26 cellular contexts compared by ENCODE assay signal in the genomic region with DNA sequence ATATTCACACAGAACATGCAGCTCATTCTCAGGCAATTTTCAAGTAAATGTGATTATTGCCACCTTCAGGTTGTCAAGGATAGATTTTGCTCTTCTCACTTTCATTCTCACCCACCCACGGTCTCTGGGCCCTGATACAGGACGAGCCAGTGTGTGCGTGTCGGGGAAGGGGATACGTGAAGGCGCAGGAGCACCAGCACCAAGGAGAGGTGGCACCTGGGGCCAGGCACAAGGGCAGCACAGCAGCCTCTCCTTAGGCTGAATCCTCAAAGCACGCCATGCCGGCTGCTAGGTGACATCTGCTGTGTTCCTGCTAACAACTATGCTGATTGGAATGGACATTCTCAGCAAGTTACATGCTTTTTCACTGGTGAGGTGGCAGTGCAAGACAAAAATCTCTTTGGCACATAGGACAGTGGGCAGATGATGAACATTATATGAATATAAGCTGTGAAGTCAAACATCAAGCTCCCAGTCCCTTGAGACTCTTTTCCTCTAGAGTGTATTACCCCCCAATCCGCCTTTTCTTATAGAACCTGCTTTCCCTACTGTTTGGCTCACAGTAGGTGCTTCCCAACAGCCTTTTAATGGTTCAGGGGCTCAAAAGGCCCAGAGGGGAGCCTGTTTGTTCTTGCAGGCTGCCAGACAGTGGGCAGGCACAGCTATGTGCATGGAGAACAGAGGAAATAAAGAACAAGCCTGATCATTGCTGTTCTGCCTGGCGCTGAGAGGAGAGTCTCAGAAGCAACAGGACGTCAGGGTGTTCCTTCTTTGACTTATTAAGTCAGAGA. TPM values are rescaled to one million over a fixed set of nuclear protein-coding genes. Genes with fewer than 3 reads are reported as not detected.
"Had no signal": no experiment of that assay in that cellular context is flagged by ENCODE, and none has a peak within 500 bp of the region (broad histone marks: within the 10 kb centered on the region; RNA-seq: fewer than 3 reads in every experiment).

No MANE protein-coding gene starts in this region.

- H3K9me3 Mint-ChIP-seq: activated naive CD4-positive, alpha-beta T cell treated with anti-CD3 and anti-CD28 coated beads, Interleukin-2, amount 50 U/mL, for 24 hours; activated T-helper 1 cell treated with anti-CD3 and anti-CD28 coated beads, Interleukin-12 subunit alpha, Interleukin-12 subunit beta, Interleukin-2, Interleukin-4 antibody, amounts not matched to agents 30 ng/mL and 10 ng/mL and 1 ng/mL, durations not matched to agents 14 hours and 24 hours and 36 hours; central memory CD8-positive, alpha-beta T cell; effector memory CD8-positive, alpha-beta T cell; naive thymus-derived CD8-positive, alpha-beta T cell; stimulated activated naive B cell treated with anti-CD40 and anti-IgM and Interleukin-4, amounts not matched to agents 10 μg/mL and 1 μg/mL and 100 μg/mL, for 72 hours had no signal

- H3K27ac Mint-ChIP-seq: activated CD8-positive, alpha-beta T cell treated with anti-CD3 and anti-CD28 coated beads, Interleukin-2, amount 10 ng/mL, durations not matched to agents 7 days and 5 days; activated naive CD4-positive, alpha-beta T cell treated with anti-CD3 and anti-CD28 coated beads, Interleukin-2, amount 50 U/mL, for 24 hours; activated T-helper 1 cell treated with anti-CD3 and anti-CD28 coated beads, Interleukin-12 subunit alpha, Interleukin-12 subunit beta, Interleukin-2, Interleukin-4 antibody, amounts not matched to agents 30 ng/mL and 10 ng/mL and 1 ng/mL, durations not matched to agents 14 hours and 24 hours and 36 hours; effector memory CD8-positive, alpha-beta T cell; naive thymus-derived CD8-positive, alpha-beta T cell; progenitor cell of endocrine pancreas; stimulated activated naive B cell treated with anti-CD40 and anti-IgM and Interleukin-4, amounts not matched to agents 10 μg/mL and 1 μg/mL and 100 μg/mL, for 72 hours had no signal

- H3K9me3 ChIP-seq: body of pancreas, esophagus squamous epithelium, gastrocnemius medialis, heart left ventricle, lower lobe of right lung, testis, upper lobe of left lung had no signal

- H3K36me3 Mint-ChIP-seq: activated naive CD4-positive, alpha-beta T cell treated with anti-CD3 and anti-CD28 coated beads, Interleukin-2, amount 50 U/mL, for 24 hours; naive thymus-derived CD8-positive, alpha-beta T cell; stimulated activated naive B cell treated with anti-CD40 and anti-IgM and Interleukin-4, amounts not matched to agents 10 μg/mL and 1 μg/mL and 100 μg/mL, for 72 hours had no signal

- H3K27ac ChIP-seq: body of pancreas, dorsolateral prefrontal cortex, esophagus squamous epithelium, gastrocnemius medialis, heart left ventricle, lower lobe of right lung, testis, upper lobe of left lung, VCaP had no signal

- H3K4me3 Mint-ChIP-seq: activated CD8-positive, alpha-beta T cell treated with anti-CD3 and anti-CD28 coated beads, Interleukin-2, amount 10 ng/mL, durations not matched to agents 7 days and 5 days; activated naive CD4-positive, alpha-beta T cell treated with anti-CD3 and anti-CD28 coated beads, Interleukin-2, amount 50 U/mL, for 24 hours; activated T-helper 1 cell treated with anti-CD3 and anti-CD28 coated beads, Interleukin-12 subunit alpha, Interleukin-12 subunit beta, Interleukin-2, Interleukin-4 antibody, amounts not matched to agents 30 ng/mL and 10 ng/mL and 1 ng/mL, durations not matched to agents 14 hours and 24 hours and 36 hours; central memory CD8-positive, alpha-beta T cell; effector memory CD8-positive, alpha-beta T cell; naive thymus-derived CD8-positive, alpha-beta T cell; stimulated activated naive B cell treated with anti-CD40 and anti-IgM and Interleukin-4, amounts not matched to agents 10 μg/mL and 1 μg/mL and 100 μg/mL, for 72 hours had no signal

- H3K27me3 ChIP-seq: body of pancreas, gastrocnemius medialis, testis, upper lobe of left lung had no signal

- H3K36me3 ChIP-seq: esophagus squamous epithelium, gastrocnemius medialis, heart left ventricle, lower lobe of right lung, upper lobe of left lung had no signal

- ATAC-seq: activated CD8-positive, alpha-beta T cell treated with anti-CD3 and anti-CD28 coated beads, Interleukin-2, amount 10 ng/mL, durations not matched to agents 7 days and 5 days; body of pancreas; effector memory CD8-positive, alpha-beta T cell; gastrocnemius medialis; heart left ventricle; lower lobe of right lung; naive thymus-derived CD8-positive, alpha-beta T cell; stimulated activated naive B cell treated with anti-CD40 and anti-IgM and Interleukin-4, amounts not matched to agents 10 μg/mL and 1 μg/mL and 100 μg/mL, for 72 hours had no signal

- H3K4me1 ChIP-seq: body of pancreas, esophagus squamous epithelium, gastrocnemius medialis, heart left ventricle, lower lobe of right lung, testis, upper lobe of left lung had no signal

- H3K4me3 ChIP-seq: body of pancreas, dorsolateral prefrontal cortex, esophagus squamous epithelium, gastrocnemius medialis, heart left ventricle, lower lobe of right lung, testis, upper lobe of left lung had no signal

- H3K4me1 Mint-ChIP-seq: activated naive CD4-positive, alpha-beta T cell treated with anti-CD3 and anti-CD28 coated beads, Interleukin-2, amount 50 U/mL, for 24 hours; central memory CD8-positive, alpha-beta T cell had no signal

- DNase-seq: activated CD4-positive, alpha-beta T cell treated with anti-CD3 and anti-CD28 coated beads for 1 hour; activated CD4-positive, alpha-beta T cell treated with anti-CD3 and anti-CD28 coated beads, Interleukin-2, amount 50 U/mL, for 1 hour; activated CD8-positive, alpha-beta T cell treated with anti-CD3 and anti-CD28 coated beads, Interleukin-2, amount 10 ng/mL, durations not matched to agents 7 days and 5 days; activated gamma-delta T cell treated with Interleukin-2 at 50 U/mL for 16 hours; body of pancreas; effector memory CD8-positive, alpha-beta T cell; esophagus squamous epithelium; gastrocnemius medialis; heart left ventricle; kidney; lower lobe of right lung; naive thymus-derived CD8-positive, alpha-beta T cell; retina; stimulated activated CD4-positive, alpha-beta T cell treated with anti-CD3 and anti-CD28 coated beads, Interleukin-2, amount 100 ng/mL, for 48 hours; stimulated activated CD8-positive, alpha-beta memory T cell treated with anti-CD3 and anti-CD28 coated beads, Interleukin-4, amount 100 ng/mL, for 48 hours; stimulated activated naive B cell treated with anti-CD40 and anti-IgM and Interleukin-4, amounts not matched to agents 10 μg/mL and 1 μg/mL and 100 μg/mL, for 72 hours; T-helper 2 cell; testis; upper lobe of left lung had no signal

RNA-seq across cellular contexts. Expression of gene ACKR1, which starts 14.4 kb away (rescaled TPM):
- total RNA-seq: activated CD8-positive, alpha-beta T cell treated with anti-CD3 and anti-CD28 coated beads, Interleukin-2, amount 10 ng/mL, durations not matched to agents 7 days and 5 days; activated T-helper 1 cell treated with anti-CD3 and anti-CD28 coated beads, Interleukin-12 subunit alpha, Interleukin-12 subunit beta, Interleukin-2, Interleukin-4 antibody, amounts not matched to agents 30 ng/mL and 10 ng/mL and 1 ng/mL, durations not matched to agents 14 hours and 24 hours and 36 hours; naive thymus-derived CD8-positive, alpha-beta T cell; osteocyte had no signal
- polyA plus RNA-seq: naive thymus-derived CD8-positive, alpha-beta T cell had no signal

RNA-seq across cellular contexts. Expression of gene CADM3, which starts 47.6 kb away (rescaled TPM):
- total RNA-seq: activated CD8-positive, alpha-beta T cell treated with anti-CD3 and anti-CD28 coated beads, Interleukin-2, amount 10 ng/mL, durations not matched to agents 7 days and 5 days; activated T-helper 1 cell treated with anti-CD3 and anti-CD28 coated beads, Interleukin-12 subunit alpha, Interleukin-12 subunit beta, Interleukin-2, Interleukin-4 antibody, amounts not matched to agents 30 ng/mL and 10 ng/mL and 1 ng/mL, durations not matched to agents 14 hours and 24 hours and 36 hours; naive thymus-derived CD8-positive, alpha-beta T cell had no signal
- polyA plus RNA-seq: naive thymus-derived CD8-positive, alpha-beta T cell had no signal
